1 cellular context compared by ENCODE assay signal in genomic region chr20:42963796-42964195, GRCh38.
TF ChIP-seq lines count a peak whose summit lies in the region.

No MANE protein-coding gene starts in this region.

TF ChIP-seq in H1, 55 proteins besides CTCF, POLR2A, EP300 and RAD21 (continued from another document):
- TF ChIP-seq CHD7 (IDR thresholded peaks at IDR 0.05; ENCODE audit: insufficient replicate concordance, low read length) (peak; percentile 39), JUND (IDR thresholded peaks at IDR 0.05; ENCODE audit: low read length) (peak; percentile 41; the same call in 1 of the 2 replicates)
TF ChIP-seq in H1: peak in this region for 2.
